ENCODE assay signal across 18 cellular contexts in the genomic region with DNA sequence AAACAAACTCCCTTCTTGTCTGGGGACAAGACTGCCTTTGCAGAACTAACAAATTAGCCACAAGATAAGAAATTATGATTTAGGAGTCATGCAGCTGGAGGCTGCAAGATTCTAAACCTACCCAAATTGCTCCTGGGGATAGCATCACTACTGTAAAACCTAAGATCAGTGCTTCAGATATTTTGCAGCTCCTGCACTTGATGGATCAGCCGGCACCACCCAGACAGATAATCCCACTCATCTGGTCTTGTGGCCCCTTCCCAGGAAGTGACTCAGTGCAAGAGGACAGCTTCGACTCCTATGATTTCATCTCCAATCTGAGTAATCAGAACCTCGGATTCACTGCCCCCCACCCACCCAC.
A peak's percentile ranks its signal among the peaks of the same experiment; 100 is the strongest.
DNase-seq lines count a peak whose midpoint lies in the region; ATAC-seq and TF ChIP-seq lines count a peak whose summit lies in the region.
"Had no signal": no experiment of that assay in that cellular context is flagged by ENCODE, and none has a peak within 500 bp of the region (broad histone marks: within the 10 kb centered on the region; RNA-seq: fewer than 3 reads in every experiment).

No MANE protein-coding gene starts in this region.

- no peak overlapping the region for H2BK120ac ChIP-seq in mesendoderm (ENCODE audit: low read depth, low read length)

- H3K4me3 ChIP-seq in adrenal gland (no peak overlapping the region), mesendoderm (ENCODE audit: low read length) (no peak overlapping the region), gastroesophageal sphincter (no peak overlapping the region)
- H3K4me3 ChIP-seq: ascending aorta, transverse colon had no signal

- no peak overlapping the region for H3K4ac ChIP-seq in mesendoderm (ENCODE audit: low read depth, low read length)

- H3K9me3 ChIP-seq in adrenal gland (replicated peaks in 1 of 3) (no peaks in the 10 kb centered on the region), gastroesophageal sphincter (no peaks in the 10 kb centered on the region)
- H3K9me3 ChIP-seq: ascending aorta, transverse colon had no signal

- no peak for TF ChIP-seq EP300 in gastroesophageal sphincter (IDR thresholded peaks at IDR 0.05)

- TF ChIP-seq CTCF in adrenal gland (IDR thresholded peaks at IDR 0.05) (no peak), gastroesophageal sphincter (IDR thresholded peaks at IDR 0.05) (no peak), GM20000 (IDR thresholded peaks at IDR 0.05; ENCODE audit: extremely low read depth, missing control alignments) (no peak)

- H3K56ac ChIP-seq in mesendoderm (ENCODE audit: low read length) = peak overlapping the region; percentile 34

- no peak overlapping the region for H2BK15ac ChIP-seq in mesendoderm (replicated peaks; ENCODE audit: low read depth)

- no peaks in the 10 kb centered on the region for H3K79me1 ChIP-seq in mesendoderm (ENCODE audit: low read length)

- WGBS in adrenal gland, 4 donors = 16 to 28% (median 25%) methylated on average over 2 to 3 of the region's 3 CpGs
- WGBS in mesendoderm (ENCODE audit: extremely low coverage, insufficient coverage, low lambda C conversion rate) = no CpG with 5 or more reads among the region's 3 CpGs
- WGBS in gastroesophageal sphincter (ENCODE audit: low coverage in 1 of 2), 2 donors = 31% methylated on average over 2 of the region's 3 CpGs; no CpG with 5 or more reads in 1 of the 2 donors

- no peak overlapping the region for H4K5ac ChIP-seq in mesendoderm (ENCODE audit: low read length)

- no peak overlapping the region for H3K4me2 ChIP-seq in mesendoderm (ENCODE audit: low read length)

- ATAC-seq in GM18858 (IDR thresholded peaks at IDR 0.05; ENCODE audit: unreplicated experiment) = no peak
- ATAC-seq in left lobe of liver = no peak
- no peak for ATAC-seq in gastroesophageal sphincter
- ATAC-seq: effector memory CD8-positive, alpha-beta T cell; natural killer cell; stimulated activated naive CD8-positive, alpha-beta T cell treated with anti-CD3 and anti-CD28 coated beads, Interleukin-15, amount 100 ng/mL, for 72 hours had no signal

- TF ChIP-seq POLR2A in adrenal gland (IDR thresholded peaks at IDR 0.05) (no peak), gastroesophageal sphincter (IDR thresholded peaks at IDR 0.05) (no peak)

- H3K36me3 ChIP-seq in adrenal gland (replicated peaks in 1 of 2) = no peaks in the 10 kb centered on the region
- no peaks in the 10 kb centered on the region for H3K36me3 ChIP-seq in mesendoderm (ENCODE audit: control insufficient read depth, insufficient read depth, low read length)
- H3K36me3 ChIP-seq in gastroesophageal sphincter = no peaks in the 10 kb centered on the region
- H3K36me3 ChIP-seq: ascending aorta, transverse colon had no signal

- no peak overlapping the region for H3K23ac ChIP-seq in mesendoderm (ENCODE audit: low read length)

- H3K27me3 ChIP-seq in adrenal gland (no peaks in the 10 kb centered on the region), mesendoderm (ENCODE audit: insufficient read depth, low read length, poor library complexity) (no peaks in the 10 kb centered on the region), gastroesophageal sphincter (no peaks in the 10 kb centered on the region)
- H3K27me3 ChIP-seq: ascending aorta, transverse colon had no signal

- DNase-seq in CD1c-positive myeloid dendritic cell (ENCODE audit: extremely low spot score) = peak; percentile 59
- DNase-seq in HT1080 (ENCODE audit: low read depth) = peak; percentile 55
- peak in 4 of 7 donors; percentile 19 to 46 (median 21) for DNase-seq in adrenal gland
- peak; percentile 29 for DNase-seq in mesendoderm
- DNase-seq in left lobe of liver (ENCODE audit: low spot score) = no peak
- DNase-seq in GM20000 (ENCODE audit: low spot score) = no peak
- DNase-seq: activated naive CD4-positive, alpha-beta T cell treated with anti-CD3 and anti-CD28 coated beads for 36 hours; activated T-cell treated with anti-CD3 and anti-CD28 coated beads, Interleukin-2, amount 50 U/mL, for 1 hour; effector memory CD8-positive, alpha-beta T cell; H7; immature natural killer cell; natural killer cell; NCI-H446; stimulated activated naive CD8-positive, alpha-beta T cell treated with anti-CD3 and anti-CD28 coated beads, Interleukin-15, amount 100 ng/mL, for 72 hours; transverse colon had no signal

- intact Hi-C loops in adrenal gland (cut with DNase I) = no loop called here

- H3K79me2 ChIP-seq in mesendoderm (ENCODE audit: control insufficient read depth, insufficient read depth, low read length) = no peaks in the 10 kb centered on the region

- H2AK5ac ChIP-seq in mesendoderm (ENCODE audit: low read length) = no peak overlapping the region

- H2BK5ac ChIP-seq in mesendoderm (ENCODE audit: low read length) = no peak overlapping the region

- H3K9ac ChIP-seq in mesendoderm (ENCODE audit: low read length) = no peak overlapping the region

- H3K18ac ChIP-seq in mesendoderm (ENCODE audit: low read length) = peak overlapping the region; percentile 18

- H3K27ac ChIP-seq in adrenal gland (peak overlapping the region in 3 of 5 donors; percentile 22 to 56 (median 51)), mesendoderm (ENCODE audit: low read depth, low read length) (peak overlapping the region; percentile 48), gastroesophageal sphincter (no peak overlapping the region)
- H3K27ac ChIP-seq: ascending aorta, transverse colon had no signal

- no peak overlapping the region for H4K8ac ChIP-seq in mesendoderm (ENCODE audit: low read depth, low read length)

- H3K4me1 ChIP-seq in adrenal gland (replicated peaks in 1 of 2) = peaks cover 4 to 13% of the 10 kb centered on the region in 2 donors
- H3K4me1 ChIP-seq in mesendoderm (ENCODE audit: control insufficient read depth, low read depth, low read length) = peaks cover 6% of the 10 kb centered on the region
- H3K4me1 ChIP-seq in gastroesophageal sphincter = no peaks in the 10 kb centered on the region
- H3K4me1 ChIP-seq: ascending aorta, transverse colon had no signal

Comparison
In these comparisons a context has a peak if more than half of its experiments do, and no peak if none do; other contexts are left out.
1. DNase-seq: peak in CD1c-positive myeloid dendritic cell (single experiment), HT1080 (single experiment), adrenal gland (4 of 7) and mesendoderm (single experiment); none in left lobe of liver (single experiment) and GM20000 (single experiment).
2. H3K27ac ChIP-seq: peak in adrenal gland (3 of 5) and mesendoderm (single experiment); none in gastroesophageal sphincter (0 of 4).